In the genomic region with DNA sequence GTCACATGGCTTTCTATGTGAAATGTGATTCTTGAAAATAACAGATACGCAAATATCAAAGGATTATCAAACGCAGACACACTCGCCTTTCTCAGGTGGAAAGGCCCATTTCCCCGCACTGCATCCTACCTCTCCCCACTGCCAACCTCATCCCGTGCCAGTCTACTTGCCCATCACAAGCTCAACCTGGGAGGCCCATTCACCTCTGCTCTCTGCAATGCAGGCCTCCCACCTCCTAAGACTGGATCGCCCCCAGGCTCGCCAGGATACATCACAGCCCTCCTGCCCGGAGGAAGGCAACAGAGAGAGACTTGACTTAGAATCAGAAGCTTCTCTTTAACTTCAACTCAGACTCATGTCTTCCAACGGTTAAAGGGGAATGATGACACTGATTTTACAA, we compare ENCODE assay signal across 10 cellular contexts. TPM values are rescaled to one million over a fixed set of nuclear protein-coding genes. Genes with fewer than 3 reads are reported as not detected.
A peak's percentile ranks its signal among the peaks of the same experiment; 100 is the strongest.
DNase-seq lines count a peak whose midpoint lies in the region; ATAC-seq, FAIRE-seq and TF ChIP-seq lines count a peak whose summit lies in the region.
"Had no signal": no experiment of that assay in that cellular context is flagged by ENCODE, and none has a peak within 500 bp of the region (broad histone marks: within the 10 kb centered on the region; RNA-seq: fewer than 3 reads in every experiment).

No MANE protein-coding gene starts in this region.

- H3K27me3 Mint-ChIP-seq in activated T-helper 1 cell treated with anti-CD3 and anti-CD28 coated beads, Interleukin-12 subunit alpha, Interleukin-12 subunit beta, Interleukin-2, Interleukin-4 antibody, amounts not matched to agents 30 ng/mL and 10 ng/mL and 1 ng/mL, durations not matched to agents 14 hours and 24 hours and 36 hours (ENCODE audit: insufficient read depth): no peaks in the 10 kb centered on the region

- peaks cover 50% of the 10 kb centered on the region for H3K36me3 Mint-ChIP-seq in activated T-helper 1 cell treated with anti-CD3 and anti-CD28 coated beads, Interleukin-12 subunit alpha, Interleukin-12 subunit beta, Interleukin-2, Interleukin-4 antibody, amounts not matched to agents 30 ng/mL and 10 ng/mL and 1 ng/mL, durations not matched to agents 14 hours and 24 hours and 36 hours (ENCODE audit: low read depth)

- H3K9me3 ChIP-seq in HUES48 (ENCODE audit: control insufficient read depth, insufficient read depth, low read length): no peaks in the 10 kb centered on the region
- no peaks in the 10 kb centered on the region for H3K9me3 ChIP-seq in endothelial cell of umbilical vein (replicated peaks; ENCODE audit: control insufficient read depth, insufficient read depth, low read length)
- peaks cover 0 to 2% of the 10 kb centered on the region in 2 donors for H3K9me3 ChIP-seq in neuronal stem cell (replicated peaks in 1 of 2; ENCODE audit: control insufficient read depth in 2 of 2, insufficient read depth in 1 of 2, low read depth in 1 of 2, low read length in 2 of 2)

- H3K4me1 Mint-ChIP-seq in activated T-helper 1 cell treated with anti-CD3 and anti-CD28 coated beads, Interleukin-12 subunit alpha, Interleukin-12 subunit beta, Interleukin-2, Interleukin-4 antibody, amounts not matched to agents 30 ng/mL and 10 ng/mL and 1 ng/mL, durations not matched to agents 14 hours and 24 hours and 36 hours (ENCODE audit: low read depth): peaks cover 5% of the 10 kb centered on the region

- H3K9me3 Mint-ChIP-seq in activated T-helper 1 cell treated with anti-CD3 and anti-CD28 coated beads, Interleukin-12 subunit alpha, Interleukin-12 subunit beta, Interleukin-2, Interleukin-4 antibody, amounts not matched to agents 30 ng/mL and 10 ng/mL and 1 ng/mL, durations not matched to agents 14 hours and 24 hours and 36 hours: no peaks in the 10 kb centered on the region

- H3K36me3 ChIP-seq in HUES48 (ENCODE audit: control insufficient read depth, insufficient read depth, low read length) (peaks cover 57% of the 10 kb centered on the region), endothelial cell of umbilical vein (ENCODE audit: control insufficient read depth in 2 of 2, extremely low read depth in 1 of 2, insufficient read depth in 2 of 2, low read length in 2 of 2) (peaks cover 8 to 24% of the 10 kb centered on the region in 2 experiments), neuronal stem cell (replicated peaks in 1 of 2; ENCODE audit: control insufficient read depth in 2 of 2, insufficient read depth in 2 of 2, low read length in 2 of 2) (peaks cover 32 to 72% of the 10 kb centered on the region in 2 donors)

- ATAC-seq in GM21717 (IDR thresholded peaks at IDR 0.05; ENCODE audit: unreplicated experiment): no peak

- H3K27ac ChIP-seq in C4-2B: peak overlapping the region; percentile 28
- H3K27ac ChIP-seq in HUES48 (ENCODE audit: low read depth, low read length): peak overlapping the region; percentile 36
- H3K27ac ChIP-seq in endothelial cell of umbilical vein (ENCODE audit: insufficient read depth, low read depth, low read length): peak overlapping the region; percentile 78
- H3K27ac ChIP-seq in neuronal stem cell (replicated peaks; ENCODE audit: low read length): peak overlapping the region; percentile 71

- no peak overlapping the region for H3K23ac ChIP-seq in neuronal stem cell (ENCODE audit: low read depth, low read length, poor library complexity)

- H2BK5ac ChIP-seq in neuronal stem cell (ENCODE audit: low read length): no peak overlapping the region

- no CpG with 5 or more reads among the region's 9 CpGs for WGBS in neuronal stem cell (ENCODE audit: extremely low coverage in 2 of 2, insufficient read length in 2 of 2, insufficient replicate concordance in 1 of 2), 2 donors

- no peak overlapping the region for H4K8ac ChIP-seq in neuronal stem cell (ENCODE audit: low read depth, low read length)

- no peaks in the 10 kb centered on the region for H3K79me2 ChIP-seq in endothelial cell of umbilical vein (ENCODE audit: control insufficient read depth, insufficient read depth, low read length)

- no peaks in the 10 kb centered on the region for H3K79me1 ChIP-seq in neuronal stem cell (ENCODE audit: low read depth, low read length)

- POLR2A ChIA-PET in endothelial cell of umbilical vein (lab: Charles Lee): no interaction called here

- H2AK5ac ChIP-seq in neuronal stem cell (ENCODE audit: low read depth, low read length): no peak overlapping the region

- H2BK15ac ChIP-seq in neuronal stem cell (ENCODE audit: low read length): no peak overlapping the region

- H3K27me3 ChIP-seq in HUES48 (ENCODE audit: control insufficient read depth, insufficient read depth, low read length): no peaks in the 10 kb centered on the region
- no peaks in the 10 kb centered on the region for H3K27me3 ChIP-seq in endothelial cell of umbilical vein (ENCODE audit: control insufficient read depth in 2 of 2, insufficient read depth in 2 of 2, low read length in 2 of 2)
- H3K27me3 ChIP-seq in neuronal stem cell (ENCODE audit: control insufficient read depth in 3 of 3, insufficient read depth in 3 of 3, low read depth in 1 of 3, low read length in 3 of 3): no peaks in the 10 kb centered on the region

- no peaks in the 10 kb centered on the region for H3K9me1 ChIP-seq in endothelial cell of umbilical vein (replicated peaks; ENCODE audit: control insufficient read depth, extremely low read depth, insufficient read depth, low read length)

- H4K91ac ChIP-seq in neuronal stem cell (ENCODE audit: low read depth, low read length, poor library complexity): no peak overlapping the region

- FAIRE-seq in endothelial cell of umbilical vein (lab: Jason Lieb, UNC): no peak

- no peak overlapping the region for H3K27ac Mint-ChIP-seq in activated T-helper 1 cell treated with anti-CD3 and anti-CD28 coated beads, Interleukin-12 subunit alpha, Interleukin-12 subunit beta, Interleukin-2, Interleukin-4 antibody, amounts not matched to agents 30 ng/mL and 10 ng/mL and 1 ng/mL, durations not matched to agents 14 hours and 24 hours and 36 hours

- H3K4me1 ChIP-seq in HUES48 (ENCODE audit: control insufficient read depth, insufficient read depth, low read length) (peaks cover 7% of the 10 kb centered on the region; the same call in 1 of the 2 replicates), endothelial cell of umbilical vein (ENCODE audit: control insufficient read depth, extremely low read depth, insufficient read depth, low read length) (peaks cover 9% of the 10 kb centered on the region), neuronal stem cell (ENCODE audit: control insufficient read depth in 2 of 2, insufficient read depth in 1 of 2, low read depth in 1 of 2, low read length in 2 of 2) (peaks cover 9 to 22% of the 10 kb centered on the region in 2 donors)

- H3K18ac ChIP-seq in neuronal stem cell (ENCODE audit: low read length): peak overlapping the region; percentile 53

- dilution Hi-C loops in endothelial cell of umbilical vein (cut with MboI; ENCODE audit: extremely low pct_ligation_motif_present, low sequenced_read_pairs): no loop called here

- no peak overlapping the region for H3K4me2 ChIP-seq in endothelial cell of umbilical vein (ENCODE audit: insufficient read depth, low read length)
- H3K4me2 ChIP-seq in neuronal stem cell (ENCODE audit: insufficient read depth, low read length, poor library complexity, severe bottlenecking): no peak overlapping the region

- no peak overlapping the region for H3K14ac ChIP-seq in neuronal stem cell (ENCODE audit: low read length)

- TF ChIP-seq POLR2A in endothelial cell of umbilical vein (IDR thresholded peaks at IDR 0.05; ENCODE audit: low read depth, low read length): no peak

- CTCF ChIA-PET in endothelial cell of umbilical vein (lab: Charles Lee): interaction anchor here (0.8 to 2.4 kb wide), 5 partner anchors 20 to 270 kb away, joined by 3 to 9 read pairs (median 3); no protein-coding TSS in a partner anchor

- H3K4ac ChIP-seq in neuronal stem cell (ENCODE audit: low read length): no peak overlapping the region

- no peaks in the 10 kb centered on the region for H4K20me1 ChIP-seq in endothelial cell of umbilical vein (replicated peaks; ENCODE audit: control insufficient read depth, extremely low read depth, insufficient read depth, low read length)

- intact Hi-C loops in endothelial cell of umbilical vein (cut with micrococcal nuclease) (no loop called here), head of caudate nucleus (cut with DNase I) (no loop called here)
- intact Hi-C loops in activated T-helper 1 cell treated with anti-CD3 and anti-CD28 coated beads, Interleukin-12 subunit alpha, Interleukin-12 subunit beta, Interleukin-2, Interleukin-4 antibody, amounts not matched to agents 30 ng/mL and 10 ng/mL and 1 ng/mL, durations not matched to agents 14 hours and 24 hours and 36 hours (cut with micrococcal nuclease): no loop called here

- no TSS peak for BruUV-seq in endothelial cell of umbilical vein (replicated peaks; lab: Mats Ljungman, UMichigan)

- H3K4me3 ChIP-seq in HUES48 (ENCODE audit: low read depth, low read length): no peak overlapping the region
- no peak overlapping the region for H3K4me3 ChIP-seq in endothelial cell of umbilical vein (replicated peaks in 1 of 3; ENCODE audit: insufficient read depth in 1 of 3, low read depth in 1 of 3, low read length in 3 of 3)
- H3K4me3 ChIP-seq in neuronal stem cell (ENCODE audit: low read length in 2 of 2): no peak overlapping the region

- H2BK12ac ChIP-seq in neuronal stem cell (ENCODE audit: low read length): no peak overlapping the region

- no peak overlapping the region for H3K9ac ChIP-seq in HUES48 (ENCODE audit: low read depth, low read length)
- H3K9ac ChIP-seq in endothelial cell of umbilical vein (replicated peaks; ENCODE audit: extremely low read depth, insufficient read depth, low read length): peak overlapping the region; percentile 25
- no peak overlapping the region for H3K9ac ChIP-seq in neuronal stem cell (ENCODE audit: low read depth, low read length, poor library complexity)

- DNase-seq in endothelial cell of umbilical vein (ENCODE audit: low read depth, low spot score) (no peak), neuronal stem cell (ENCODE audit: low spot score) (no peak), NCI-H510A treated with DMSO at 0.1 percent for 48 hours (lab: John Stamatoyannopoulos, UW) (no peak), head of caudate nucleus (no peak)
- no peak for DNase-seq in activated T-helper 1 cell treated with anti-CD3 and anti-CD28 coated beads, Interleukin-12 subunit alpha, Interleukin-12 subunit beta, Interleukin-2, Interleukin-4 antibody, amounts not matched to agents 30 ng/mL and 10 ng/mL and 1 ng/mL, durations not matched to agents 14 hours and 24 hours and 36 hours (ENCODE audit: low spot score)
- DNase-seq: DMS 273 treated with DMSO at 0.1 percent for 48 hours, OCI-M1 had no signal

- no peak overlapping the region for H2BK120ac ChIP-seq in neuronal stem cell (ENCODE audit: low read depth, low read length)

- H2AFZ ChIP-seq in endothelial cell of umbilical vein (ENCODE audit: low read depth, low read length): no peak overlapping the region
- no peak overlapping the region for H2AFZ ChIP-seq in neuronal stem cell (ENCODE audit: low read length)

- no peak overlapping the region for H3K4me3 Mint-ChIP-seq in activated T-helper 1 cell treated with anti-CD3 and anti-CD28 coated beads, Interleukin-12 subunit alpha, Interleukin-12 subunit beta, Interleukin-2, Interleukin-4 antibody, amounts not matched to agents 30 ng/mL and 10 ng/mL and 1 ng/mL, durations not matched to agents 14 hours and 24 hours and 36 hours

- TF ChIP-seq CTCF in C4-2B (conservative IDR thresholded peaks at IDR 0.05): no peak
- no peak for TF ChIP-seq CTCF in endothelial cell of umbilical vein (IDR thresholded peaks at IDR 0.05; ENCODE audit: extremely low read depth in 1 of 2, insufficient read depth in 1 of 2, low read depth in 1 of 2, low read length in 2 of 2)

RNA-seq across cellular contexts. Expression of a gene that starts 33.3 kb away (rescaled TPM):
- 30.1 and 30.6 TPM in 2 replicates for total RNA-seq in endothelial cell of umbilical vein
- polyA plus RNA-seq in endothelial cell of umbilical vein: 20.0 and 21.7 TPM in 2 replicates
- 17.6 and 17.9 TPM in 2 replicates for polyA plus RNA-seq in endothelial cell of umbilical vein (2011; cell fraction: cytosol; rRNA removed)
- polyA plus RNA-seq in endothelial cell of umbilical vein (2011; cell fraction: nucleus; rRNA removed): 66.5 and 71.4 TPM in 2 replicates
- 21.4 and 23.0 TPM in 2 replicates for polyA plus RNA-seq in endothelial cell of umbilical vein (2012)
- 25.7 and 26.6 TPM in 2 replicates for polyA minus RNA-seq in endothelial cell of umbilical vein
- 11.0 TPM for polyA minus RNA-seq in endothelial cell of umbilical vein (2011; cell fraction: cytosol; rRNA and poly(A)+ RNA removed)
- 22.6 and 29.7 TPM in 2 replicates for polyA minus RNA-seq in endothelial cell of umbilical vein (2011; cell fraction: nucleus; rRNA and poly(A)+ RNA removed)
- 22.1 TPM for polyA plus RNA-seq in neuronal stem cell (2013, experiment 1 of 2)
- 21.5 TPM for polyA plus RNA-seq in neuronal stem cell (2013, experiment 2 of 2)
- 46.8 and 48.5 TPM in 2 replicates for total RNA-seq in activated T-helper 1 cell treated with anti-CD3 and anti-CD28 coated beads, Interleukin-12 subunit alpha, Interleukin-12 subunit beta, Interleukin-2, Interleukin-4 antibody, amounts not matched to agents 30 ng/mL and 10 ng/mL and 1 ng/mL, durations not matched to agents 14 hours and 24 hours and 36 hours

RNA-seq across cellular contexts. Expression of a gene that starts 46.5 kb away (rescaled TPM):
- total RNA-seq in endothelial cell of umbilical vein: not detected in 2 replicates
- 0.08 and 0.18 TPM in 2 replicates for polyA plus RNA-seq in endothelial cell of umbilical vein
- 0.10 TPM in 1 of 2 replicates, not detected in the other for polyA plus RNA-seq in endothelial cell of umbilical vein (2011; cell fraction: cytosol; rRNA removed)
- not detected in 2 replicates for polyA plus RNA-seq in endothelial cell of umbilical vein (2011; cell fraction: nucleus; rRNA removed)
- polyA plus RNA-seq in endothelial cell of umbilical vein (2012): 0.16 and 0.64 TPM in 2 replicates
- 0.39 TPM in 1 of 2 replicates, not detected in the other for polyA minus RNA-seq in endothelial cell of umbilical vein
- polyA minus RNA-seq in endothelial cell of umbilical vein (2011; cell fraction: cytosol; rRNA and poly(A)+ RNA removed): 5.9 TPM
- not detected in 2 replicates for polyA minus RNA-seq in endothelial cell of umbilical vein (2011; cell fraction: nucleus; rRNA and poly(A)+ RNA removed)
- not detected for polyA plus RNA-seq in neuronal stem cell (2013, experiment 1 of 2)
- 0.04 TPM for polyA plus RNA-seq in neuronal stem cell (2013, experiment 2 of 2)
- total RNA-seq in activated T-helper 1 cell treated with anti-CD3 and anti-CD28 coated beads, Interleukin-12 subunit alpha, Interleukin-12 subunit beta, Interleukin-2, Interleukin-4 antibody, amounts not matched to agents 30 ng/mL and 10 ng/mL and 1 ng/mL, durations not matched to agents 14 hours and 24 hours and 36 hours: 0.24 and 0.26 TPM in 2 replicates

Comparison
In these comparisons a context has a peak if more than half of its experiments do, and no peak if none do; other contexts are left out.
1. H3K27ac ChIP-seq: peak in every context shown above with its lines; median percentile 78 in endothelial cell of umbilical vein; 71 in neuronal stem cell; 36 in HUES48; 28 in C4-2B.